In genomic region chr12:27779837-27780611, GRCh38 we compare ENCODE assay signal across 8 cellular contexts. TPM values are rescaled to one million over a fixed set of nuclear protein-coding genes. Genes with fewer than 3 reads are reported as not detected.
DNase-seq lines count a peak whose midpoint lies in the region; ATAC-seq and TF ChIP-seq lines count a peak whose summit lies in the region.

Gene KLHL42, plus strand, starts transcription at chr12:27780233. Its CDS starts 98 bp downstream, at chr12:27780331.
Gene MANSC4, minus strand, starts transcription at chr12:27780236. Its CDS starts 8,960 bp downstream, at chr12:27771276.

- peaks cover 15% of the 10 kb centered on the region for H3K4me1 ChIP-seq in ACC112 (ENCODE audit: control insufficient read depth, insufficient read depth, low read length, unreplicated experiment)

- H3K4me3 ChIP-seq in ACC112 (ENCODE audit: low read depth, low read length): peak within 1 kb of the TSS; percentile 99
- H3K4me3 ChIP-seq in choroid plexus epithelial cell (ENCODE audit: low read depth, low read length): peak within 1 kb of the TSS; percentile 75

- peak; percentile 90 for DNase-seq in NCI-H2196 (lab: John Stamatoyannopoulos, UW; ENCODE audit: unreplicated experiment)
- DNase-seq in activated CD4-positive, alpha-beta T cell treated with anti-CD3 and anti-CD28 coated beads for 1 hour: peak; percentile 57
- peak; percentile 76 for DNase-seq in choroid plexus epithelial cell (ENCODE audit: low read depth)
- peak; percentile 69 to 79 for DNase-seq in left colon
- DNase-seq in stimulated activated CD4-positive, alpha-beta T cell treated with anti-CD3 and anti-CD28 coated beads, Interleukin-1b, Interleukin-23, amount 100 ng/mL, for 4 hours (ENCODE audit: low read depth in 2 of 2): peak; percentile 36 to 53

- intact Hi-C loops in left colon (cut with DNase I, micrococcal nuclease): no loop called here

- ATAC-seq in HG03045 (IDR thresholded peaks at IDR 0.05; ENCODE audit: unreplicated experiment) (peak; percentile 78), left colon (peak; percentile 91)

- TF ChIP-seq POLR2A in GM18526 (IDR thresholded peaks at IDR 0.05; ENCODE audit: extremely low read depth, insufficient read length): peak; percentile 25

- H2AFZ ChIP-seq in ACC112 (ENCODE audit: low read length, unreplicated experiment): peak within 1 kb of the TSS; percentile 64

- peak; percentile 15 for TF ChIP-seq CTCF in choroid plexus epithelial cell (conservative IDR thresholded peaks at IDR 0.05; ENCODE audit: low read depth, low read length)

- 0 out of 2 replicates have a peak, but pooled peaks cover 4% of the 10 kb centered on the region for H3K36me3 ChIP-seq in ACC112 (ENCODE audit: insufficient read depth, low read length)

- no peaks in the 10 kb centered on the region for H3K27me3 ChIP-seq in ACC112 (ENCODE audit: insufficient read depth, low read length)

- peaks cover 38% of the 10 kb centered on the region for H3K79me2 ChIP-seq in ACC112 (ENCODE audit: control insufficient read depth, insufficient read depth, low read length, unreplicated experiment)

- H3K27ac ChIP-seq in ACC112 (ENCODE audit: low read depth, low read length): peak within 1 kb of the TSS; percentile 73

RNA-seq across cellular contexts. Expression of gene KLHL42, which starts in this region (rescaled TPM):
- 10 to 100 TPM; 18.1 to 23.8 TPM for total RNA-seq in left colon

RNA-seq across cellular contexts. Expression of gene MANSC4, which starts in this region (rescaled TPM):
- not detected for total RNA-seq in left colon

Comparison
In these comparisons a context has a peak if more than half of its experiments do, and no peak if none do; other contexts are left out.
1. Peak in every context shown above with its lines: DNase-seq, ATAC-seq, H3K4me3 ChIP-seq and H3K27ac ChIP-seq.